ENCODE assay signal across 26 cellular contexts in genomic region chr11:71238285-71238875, GRCh38. TPM values are rescaled to one million over a fixed set of nuclear protein-coding genes. Genes with fewer than 3 reads are reported as not detected.
"Had no signal": no experiment of that assay in that cellular context is flagged by ENCODE, and none has a peak within 500 bp of the region (broad histone marks: within the 10 kb centered on the region; RNA-seq: fewer than 3 reads in every experiment).

No MANE protein-coding gene starts in this region.

- H3K27ac Mint-ChIP-seq: activated naive CD8-positive, alpha-beta T cell treated with anti-CD3 and anti-CD28 coated beads for 36 hours; activated T-helper 17 cell treated with anti-CD3 and anti-CD28 coated beads, Interleukin-2, amount 50 U/mL, for 72 hours; mesothelial cell of epicardium; natural killer cell; stimulated activated naive CD8-positive, alpha-beta T cell treated with anti-CD3 and anti-CD28 coated beads, Interleukin-15, Interleukin-2, amounts not matched to agents 100 ng/mL and 50 ng/mL, for 24 hours; T-cell; T-helper 2 cell treated with Interferon-gamma antibody and Interleukin-4, amounts not matched to agents 5 μg/mL and 100 μg/mL, for 36 hours had no signal

- H3K36me3 ChIP-seq: colonic mucosa, heart right ventricle, neutrophil, ovary, right atrium auricular region, tibial nerve, uterus had no signal

- DNase-seq: activated CD4-positive, alpha-beta T cell treated with anti-CD3 and anti-CD28 coated beads, Interleukin-2, amount 50 U/mL, for 1 hour; activated CD4-positive, CD25-positive, alpha-beta regulatory T cell treated with anti-CD3 and anti-CD28 coated beads, Interleukin-2, amount 50 U/mL, for 72 hours; activated naive CD4-positive, alpha-beta T cell treated with Interleukin-2 at 50 U/mL for 16 hours; activated naive CD8-positive, alpha-beta T cell treated with anti-CD3 and anti-CD28 coated beads for 36 hours; activated T-cell treated with anti-CD3 and anti-CD28 coated beads, Interleukin-2, amount 50 U/mL, for 1 hour; colonic mucosa; heart right ventricle; kidney; natural killer cell; ovary; psoas muscle; stimulated activated CD4-positive, alpha-beta T cell treated with anti-CD3 and anti-CD28 coated beads, Interleukin-12 subunit alpha, Interleukin-12 subunit beta, amount 100 ng/mL, for 4 hours; stimulated activated CD4-positive, alpha-beta T cell treated with anti-CD3 and anti-CD28 coated beads, Interleukin-4, amount 100 ng/mL, for 4 hours; T-cell; uterus had no signal

- H3K4me1 Mint-ChIP-seq: activated T-helper 17 cell treated with anti-CD3 and anti-CD28 coated beads, Interleukin-2, amount 50 U/mL, for 72 hours; central memory CD8-positive, alpha-beta T cell; natural killer cell had no signal

- H3K9me3 ChIP-seq: colonic mucosa, heart right ventricle, neutrophil, ovary, psoas muscle, right atrium auricular region, uterus had no signal

- H3K36me3 Mint-ChIP-seq: activated naive CD8-positive, alpha-beta T cell treated with anti-CD3 and anti-CD28 coated beads for 36 hours; mesothelial cell of epicardium; natural killer cell; T-cell had no signal

- ATAC-seq: activated T-helper 17 cell treated with anti-CD3 and anti-CD28 coated beads, Interleukin-2, amount 50 U/mL, for 72 hours; heart right ventricle; natural killer cell; psoas muscle; T-cell had no signal

- H3K4me3 Mint-ChIP-seq: activated naive CD8-positive, alpha-beta T cell treated with anti-CD3 and anti-CD28 coated beads for 36 hours; activated T-helper 17 cell treated with anti-CD3 and anti-CD28 coated beads, Interleukin-2, amount 50 U/mL, for 72 hours; central memory CD8-positive, alpha-beta T cell; mesothelial cell of epicardium; natural killer cell; stimulated activated naive CD8-positive, alpha-beta T cell treated with anti-CD3 and anti-CD28 coated beads, Interleukin-15, Interleukin-2, amounts not matched to agents 100 ng/mL and 50 ng/mL, for 24 hours; T-cell; T-helper 2 cell treated with Interferon-gamma antibody and Interleukin-4, amounts not matched to agents 5 μg/mL and 100 μg/mL, for 36 hours had no signal

- H3K27me3 ChIP-seq: colonic mucosa, ovary, right atrium auricular region, tibial nerve had no signal

- H3K27ac ChIP-seq: colonic mucosa, epithelial cell of prostate, heart right ventricle, neutrophil, ovary, psoas muscle, right atrium auricular region, tibial nerve, uterus, VCaP had no signal

- H3K4me3 ChIP-seq: colonic mucosa, heart right ventricle, lung, ovary, psoas muscle, right atrium auricular region, tibial nerve, uterus had no signal

- H3K4me1 ChIP-seq: colonic mucosa, psoas muscle, right atrium auricular region, uterus had no signal

- H3K9me3 Mint-ChIP-seq: activated naive CD8-positive, alpha-beta T cell treated with anti-CD3 and anti-CD28 coated beads for 36 hours; activated T-helper 17 cell treated with anti-CD3 and anti-CD28 coated beads, Interleukin-2, amount 50 U/mL, for 72 hours; central memory CD8-positive, alpha-beta T cell; mesothelial cell of epicardium; natural killer cell; stimulated activated naive CD8-positive, alpha-beta T cell treated with anti-CD3 and anti-CD28 coated beads, Interleukin-15, Interleukin-2, amounts not matched to agents 100 ng/mL and 50 ng/mL, for 24 hours; T-cell; T-helper 2 cell treated with Interferon-gamma antibody and Interleukin-4, amounts not matched to agents 5 μg/mL and 100 μg/mL, for 36 hours had no signal

RNA-seq across cellular contexts. Expression of gene SHANK2, which starts 14.0 kb away (rescaled TPM):
- total RNA-seq: activated naive CD8-positive, alpha-beta T cell treated with anti-CD3 and anti-CD28 coated beads for 36 hours; activated T-helper 17 cell treated with anti-CD3 and anti-CD28 coated beads, Interleukin-2, amount 50 U/mL, for 72 hours had no signal
